1 cellular context compared by ENCODE assay signal in the genomic region with DNA sequence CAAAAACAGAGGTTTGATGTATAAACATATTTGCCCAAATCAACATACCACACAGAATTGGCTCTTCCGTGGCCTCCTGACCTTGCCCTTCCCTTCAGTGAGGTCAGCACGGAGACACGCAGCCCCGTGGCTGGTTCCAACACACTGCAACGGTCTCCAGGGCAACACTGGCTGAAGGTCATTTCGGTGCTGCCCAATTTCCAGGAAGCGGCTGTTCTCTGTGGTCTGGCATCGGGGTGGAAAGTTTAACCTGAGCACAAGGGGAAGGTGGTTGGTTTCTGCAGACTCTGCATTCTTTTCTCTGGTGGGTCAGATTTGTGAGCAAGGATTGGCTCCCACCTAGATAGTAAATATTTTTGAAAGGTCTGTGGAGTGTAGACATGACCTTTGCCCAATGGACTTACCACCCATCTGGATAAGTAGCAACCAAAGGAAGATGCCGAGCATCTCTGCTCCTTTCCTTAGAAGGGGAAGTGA.
TF ChIP-seq lines count a peak whose summit lies in the region.

No MANE protein-coding gene starts in this region.

TF ChIP-seq in HepG2, 621 proteins besides CTCF, POLR2A, EP300 and RAD21 (continued from another document and continues in another):
- TF ChIP-seq ZFYVE20 (CRISPR knock-in tag; IDR thresholded peaks at IDR 0.05; ENCODE audit: borderline replicate concordance, low read depth) (no peak), ZBTB8A (CRISPR knock-in tag; IDR thresholded peaks at IDR 0.05; ENCODE audit: borderline replicate concordance, low read depth) (no peak), RBAK (CRISPR knock-in tag; IDR thresholded peaks at IDR 0.05) (no peak), ZNF343 (CRISPR knock-in tag; IDR thresholded peaks at IDR 0.05) (no peak), KLF16 (CRISPR knock-in tag; IDR thresholded peaks at IDR 0.05) (no peak), SMAD3 (CRISPR knock-in tag; IDR thresholded peaks at IDR 0.05) (no peak), SALL1 (CRISPR knock-in tag; IDR thresholded peaks at IDR 0.05) (peak; percentile 92), HOXA3 (CRISPR knock-in tag; IDR thresholded peaks at IDR 0.05) (no peak), SRSF1 (optimal IDR thresholded peaks at IDR 0.05; ENCODE audit: low read depth, low read length) (no peak), ZNF354B (CRISPR knock-in tag; IDR thresholded peaks at IDR 0.05) (no peak), ZNF850 (CRISPR knock-in tag; conservative IDR thresholded peaks at IDR 0.05) (no peak)
- TF ChIP-seq, protein P1, sequence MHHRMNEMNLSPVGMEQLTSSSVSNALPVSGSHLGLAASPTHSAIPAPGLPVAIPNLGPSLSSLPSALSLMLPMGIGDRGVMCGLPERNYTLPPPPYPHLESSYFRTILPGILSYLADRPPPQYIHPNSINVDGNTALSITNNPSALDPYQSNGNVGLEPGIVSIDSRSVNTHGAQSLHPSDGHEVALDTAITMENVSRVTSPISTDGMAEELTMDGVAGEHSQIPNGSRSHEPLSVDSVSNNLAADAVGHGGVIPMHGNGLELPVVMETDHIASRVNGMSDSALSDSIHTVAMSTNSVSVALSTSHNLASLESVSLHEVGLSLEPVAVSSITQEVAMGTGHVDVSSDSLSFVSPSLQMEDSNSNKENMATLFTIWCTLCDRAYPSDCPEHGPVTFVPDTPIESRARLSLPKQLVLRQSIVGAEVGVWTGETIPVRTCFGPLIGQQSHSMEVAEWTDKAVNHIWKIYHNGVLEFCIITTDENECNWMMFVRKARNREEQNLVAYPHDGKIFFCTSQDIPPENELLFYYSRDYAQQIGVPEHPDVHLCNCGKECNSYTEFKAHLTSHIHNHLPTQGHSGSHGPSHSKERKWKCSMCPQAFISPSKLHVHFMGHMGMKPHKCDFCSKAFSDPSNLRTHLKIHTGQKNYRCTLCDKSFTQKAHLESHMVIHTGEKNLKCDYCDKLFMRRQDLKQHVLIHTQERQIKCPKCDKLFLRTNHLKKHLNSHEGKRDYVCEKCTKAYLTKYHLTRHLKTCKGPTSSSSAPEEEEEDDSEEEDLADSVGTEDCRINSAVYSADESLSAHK (CRISPR knock-in tag; IDR thresholded peaks at IDR 0.05; ENCODE audit: borderline replicate concordance), result no peak
- TF ChIP-seq, protein P2, sequence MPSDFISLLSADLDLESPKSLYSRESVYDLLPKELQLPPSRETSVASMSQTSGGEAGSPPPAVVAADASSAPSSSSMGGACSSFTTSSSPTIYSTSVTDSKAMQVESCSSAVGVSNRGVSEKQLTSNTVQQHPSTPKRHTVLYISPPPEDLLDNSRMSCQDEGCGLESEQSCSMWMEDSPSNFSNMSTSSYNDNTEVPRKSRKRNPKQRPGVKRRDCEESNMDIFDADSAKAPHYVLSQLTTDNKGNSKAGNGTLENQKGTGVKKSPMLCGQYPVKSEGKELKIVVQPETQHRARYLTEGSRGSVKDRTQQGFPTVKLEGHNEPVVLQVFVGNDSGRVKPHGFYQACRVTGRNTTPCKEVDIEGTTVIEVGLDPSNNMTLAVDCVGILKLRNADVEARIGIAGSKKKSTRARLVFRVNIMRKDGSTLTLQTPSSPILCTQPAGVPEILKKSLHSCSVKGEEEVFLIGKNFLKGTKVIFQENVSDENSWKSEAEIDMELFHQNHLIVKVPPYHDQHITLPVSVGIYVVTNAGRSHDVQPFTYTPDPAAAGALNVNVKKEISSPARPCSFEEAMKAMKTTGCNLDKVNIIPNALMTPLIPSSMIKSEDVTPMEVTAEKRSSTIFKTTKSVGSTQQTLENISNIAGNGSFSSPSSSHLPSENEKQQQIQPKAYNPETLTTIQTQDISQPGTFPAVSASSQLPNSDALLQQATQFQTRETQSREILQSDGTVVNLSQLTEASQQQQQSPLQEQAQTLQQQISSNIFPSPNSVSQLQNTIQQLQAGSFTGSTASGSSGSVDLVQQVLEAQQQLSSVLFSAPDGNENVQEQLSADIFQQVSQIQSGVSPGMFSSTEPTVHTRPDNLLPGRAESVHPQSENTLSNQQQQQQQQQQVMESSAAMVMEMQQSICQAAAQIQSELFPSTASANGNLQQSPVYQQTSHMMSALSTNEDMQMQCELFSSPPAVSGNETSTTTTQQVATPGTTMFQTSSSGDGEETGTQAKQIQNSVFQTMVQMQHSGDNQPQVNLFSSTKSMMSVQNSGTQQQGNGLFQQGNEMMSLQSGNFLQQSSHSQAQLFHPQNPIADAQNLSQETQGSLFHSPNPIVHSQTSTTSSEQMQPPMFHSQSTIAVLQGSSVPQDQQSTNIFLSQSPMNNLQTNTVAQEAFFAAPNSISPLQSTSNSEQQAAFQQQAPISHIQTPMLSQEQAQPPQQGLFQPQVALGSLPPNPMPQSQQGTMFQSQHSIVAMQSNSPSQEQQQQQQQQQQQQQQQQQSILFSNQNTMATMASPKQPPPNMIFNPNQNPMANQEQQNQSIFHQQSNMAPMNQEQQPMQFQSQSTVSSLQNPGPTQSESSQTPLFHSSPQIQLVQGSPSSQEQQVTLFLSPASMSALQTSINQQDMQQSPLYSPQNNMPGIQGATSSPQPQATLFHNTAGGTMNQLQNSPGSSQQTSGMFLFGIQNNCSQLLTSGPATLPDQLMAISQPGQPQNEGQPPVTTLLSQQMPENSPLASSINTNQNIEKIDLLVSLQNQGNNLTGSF (CRISPR knock-in tag; IDR thresholded peaks at IDR 0.05), result no peak
- TF ChIP-seq, protein P3, sequence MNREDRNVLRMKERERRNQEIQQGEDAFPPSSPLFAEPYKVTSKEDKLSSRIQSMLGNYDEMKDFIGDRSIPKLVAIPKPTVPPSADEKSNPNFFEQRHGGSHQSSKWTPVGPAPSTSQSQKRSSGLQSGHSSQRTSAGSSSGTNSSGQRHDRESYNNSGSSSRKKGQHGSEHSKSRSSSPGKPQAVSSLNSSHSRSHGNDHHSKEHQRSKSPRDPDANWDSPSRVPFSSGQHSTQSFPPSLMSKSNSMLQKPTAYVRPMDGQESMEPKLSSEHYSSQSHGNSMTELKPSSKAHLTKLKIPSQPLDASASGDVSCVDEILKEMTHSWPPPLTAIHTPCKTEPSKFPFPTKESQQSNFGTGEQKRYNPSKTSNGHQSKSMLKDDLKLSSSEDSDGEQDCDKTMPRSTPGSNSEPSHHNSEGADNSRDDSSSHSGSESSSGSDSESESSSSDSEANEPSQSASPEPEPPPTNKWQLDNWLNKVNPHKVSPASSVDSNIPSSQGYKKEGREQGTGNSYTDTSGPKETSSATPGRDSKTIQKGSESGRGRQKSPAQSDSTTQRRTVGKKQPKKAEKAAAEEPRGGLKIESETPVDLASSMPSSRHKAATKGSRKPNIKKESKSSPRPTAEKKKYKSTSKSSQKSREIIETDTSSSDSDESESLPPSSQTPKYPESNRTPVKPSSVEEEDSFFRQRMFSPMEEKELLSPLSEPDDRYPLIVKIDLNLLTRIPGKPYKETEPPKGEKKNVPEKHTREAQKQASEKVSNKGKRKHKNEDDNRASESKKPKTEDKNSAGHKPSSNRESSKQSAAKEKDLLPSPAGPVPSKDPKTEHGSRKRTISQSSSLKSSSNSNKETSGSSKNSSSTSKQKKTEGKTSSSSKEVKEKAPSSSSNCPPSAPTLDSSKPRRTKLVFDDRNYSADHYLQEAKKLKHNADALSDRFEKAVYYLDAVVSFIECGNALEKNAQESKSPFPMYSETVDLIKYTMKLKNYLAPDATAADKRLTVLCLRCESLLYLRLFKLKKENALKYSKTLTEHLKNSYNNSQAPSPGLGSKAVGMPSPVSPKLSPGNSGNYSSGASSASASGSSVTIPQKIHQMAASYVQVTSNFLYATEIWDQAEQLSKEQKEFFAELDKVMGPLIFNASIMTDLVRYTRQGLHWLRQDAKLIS (CRISPR knock-in tag; IDR thresholded peaks at IDR 0.05), result no peak
- TF ChIP-seq, protein P4, sequence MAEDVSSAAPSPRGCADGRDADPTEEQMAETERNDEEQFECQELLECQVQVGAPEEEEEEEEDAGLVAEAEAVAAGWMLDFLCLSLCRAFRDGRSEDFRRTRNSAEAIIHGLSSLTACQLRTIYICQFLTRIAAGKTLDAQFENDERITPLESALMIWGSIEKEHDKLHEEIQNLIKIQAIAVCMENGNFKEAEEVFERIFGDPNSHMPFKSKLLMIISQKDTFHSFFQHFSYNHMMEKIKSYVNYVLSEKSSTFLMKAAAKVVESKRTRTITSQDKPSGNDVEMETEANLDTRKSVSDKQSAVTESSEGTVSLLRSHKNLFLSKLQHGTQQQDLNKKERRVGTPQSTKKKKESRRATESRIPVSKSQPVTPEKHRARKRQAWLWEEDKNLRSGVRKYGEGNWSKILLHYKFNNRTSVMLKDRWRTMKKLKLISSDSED (CRISPR knock-in tag; IDR thresholded peaks at IDR 0.05), result no peak
- TF ChIP-seq, protein P5, sequence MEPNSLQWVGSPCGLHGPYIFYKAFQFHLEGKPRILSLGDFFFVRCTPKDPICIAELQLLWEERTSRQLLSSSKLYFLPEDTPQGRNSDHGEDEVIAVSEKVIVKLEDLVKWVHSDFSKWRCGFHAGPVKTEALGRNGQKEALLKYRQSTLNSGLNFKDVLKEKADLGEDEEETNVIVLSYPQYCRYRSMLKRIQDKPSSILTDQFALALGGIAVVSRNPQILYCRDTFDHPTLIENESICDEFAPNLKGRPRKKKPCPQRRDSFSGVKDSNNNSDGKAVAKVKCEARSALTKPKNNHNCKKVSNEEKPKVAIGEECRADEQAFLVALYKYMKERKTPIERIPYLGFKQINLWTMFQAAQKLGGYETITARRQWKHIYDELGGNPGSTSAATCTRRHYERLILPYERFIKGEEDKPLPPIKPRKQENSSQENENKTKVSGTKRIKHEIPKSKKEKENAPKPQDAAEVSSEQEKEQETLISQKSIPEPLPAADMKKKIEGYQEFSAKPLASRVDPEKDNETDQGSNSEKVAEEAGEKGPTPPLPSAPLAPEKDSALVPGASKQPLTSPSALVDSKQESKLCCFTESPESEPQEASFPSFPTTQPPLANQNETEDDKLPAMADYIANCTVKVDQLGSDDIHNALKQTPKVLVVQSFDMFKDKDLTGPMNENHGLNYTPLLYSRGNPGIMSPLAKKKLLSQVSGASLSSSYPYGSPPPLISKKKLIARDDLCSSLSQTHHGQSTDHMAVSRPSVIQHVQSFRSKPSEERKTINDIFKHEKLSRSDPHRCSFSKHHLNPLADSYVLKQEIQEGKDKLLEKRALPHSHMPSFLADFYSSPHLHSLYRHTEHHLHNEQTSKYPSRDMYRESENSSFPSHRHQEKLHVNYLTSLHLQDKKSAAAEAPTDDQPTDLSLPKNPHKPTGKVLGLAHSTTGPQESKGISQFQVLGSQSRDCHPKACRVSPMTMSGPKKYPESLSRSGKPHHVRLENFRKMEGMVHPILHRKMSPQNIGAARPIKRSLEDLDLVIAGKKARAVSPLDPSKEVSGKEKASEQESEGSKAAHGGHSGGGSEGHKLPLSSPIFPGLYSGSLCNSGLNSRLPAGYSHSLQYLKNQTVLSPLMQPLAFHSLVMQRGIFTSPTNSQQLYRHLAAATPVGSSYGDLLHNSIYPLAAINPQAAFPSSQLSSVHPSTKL (CRISPR knock-in tag; IDR thresholded peaks at IDR 0.05), result peak; percentile 70
- TF ChIP-seq, protein P6, sequence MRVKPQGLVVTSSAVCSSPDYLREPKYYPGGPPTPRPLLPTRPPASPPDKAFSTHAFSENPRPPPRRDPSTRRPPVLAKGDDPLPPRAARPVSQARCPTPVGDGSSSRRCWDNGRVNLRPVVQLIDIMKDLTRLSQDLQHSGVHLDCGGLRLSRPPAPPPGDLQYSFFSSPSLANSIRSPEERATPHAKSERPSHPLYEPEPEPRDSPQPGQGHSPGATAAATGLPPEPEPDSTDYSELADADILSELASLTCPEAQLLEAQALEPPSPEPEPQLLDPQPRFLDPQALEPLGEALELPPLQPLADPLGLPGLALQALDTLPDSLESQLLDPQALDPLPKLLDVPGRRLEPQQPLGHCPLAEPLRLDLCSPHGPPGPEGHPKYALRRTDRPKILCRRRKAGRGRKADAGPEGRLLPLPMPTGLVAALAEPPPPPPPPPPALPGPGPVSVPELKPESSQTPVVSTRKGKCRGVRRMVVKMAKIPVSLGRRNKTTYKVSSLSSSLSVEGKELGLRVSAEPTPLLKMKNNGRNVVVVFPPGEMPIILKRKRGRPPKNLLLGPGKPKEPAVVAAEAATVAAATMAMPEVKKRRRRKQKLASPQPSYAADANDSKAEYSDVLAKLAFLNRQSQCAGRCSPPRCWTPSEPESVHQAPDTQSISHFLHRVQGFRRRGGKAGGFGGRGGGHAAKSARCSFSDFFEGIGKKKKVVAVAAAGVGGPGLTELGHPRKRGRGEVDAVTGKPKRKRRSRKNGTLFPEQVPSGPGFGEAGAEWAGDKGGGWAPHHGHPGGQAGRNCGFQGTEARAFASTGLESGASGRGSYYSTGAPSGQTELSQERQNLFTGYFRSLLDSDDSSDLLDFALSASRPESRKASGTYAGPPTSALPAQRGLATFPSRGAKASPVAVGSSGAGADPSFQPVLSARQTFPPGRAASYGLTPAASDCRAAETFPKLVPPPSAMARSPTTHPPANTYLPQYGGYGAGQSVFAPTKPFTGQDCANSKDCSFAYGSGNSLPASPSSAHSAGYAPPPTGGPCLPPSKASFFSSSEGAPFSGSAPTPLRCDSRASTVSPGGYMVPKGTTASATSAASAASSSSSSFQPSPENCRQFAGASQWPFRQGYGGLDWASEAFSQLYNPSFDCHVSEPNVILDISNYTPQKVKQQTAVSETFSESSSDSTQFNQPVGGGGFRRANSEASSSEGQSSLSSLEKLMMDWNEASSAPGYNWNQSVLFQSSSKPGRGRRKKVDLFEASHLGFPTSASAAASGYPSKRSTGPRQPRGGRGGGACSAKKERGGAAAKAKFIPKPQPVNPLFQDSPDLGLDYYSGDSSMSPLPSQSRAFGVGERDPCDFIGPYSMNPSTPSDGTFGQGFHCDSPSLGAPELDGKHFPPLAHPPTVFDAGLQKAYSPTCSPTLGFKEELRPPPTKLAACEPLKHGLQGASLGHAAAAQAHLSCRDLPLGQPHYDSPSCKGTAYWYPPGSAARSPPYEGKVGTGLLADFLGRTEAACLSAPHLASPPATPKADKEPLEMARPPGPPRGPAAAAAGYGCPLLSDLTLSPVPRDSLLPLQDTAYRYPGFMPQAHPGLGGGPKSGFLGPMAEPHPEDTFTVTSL (CRISPR knock-in tag; IDR thresholded peaks at IDR 0.05; ENCODE audit: borderline replicate concordance), result peak; percentile 62; the same call in 1 of the 2 replicates
